In genomic region chr15:72708904-72709303, GRCh38 we compare ENCODE assay signal across 6 cellular contexts. TPM values are rescaled to one million over a fixed set of nuclear protein-coding genes. Genes with fewer than 3 reads are reported as not detected.
"Had no signal": no experiment of that assay in that cellular context is flagged by ENCODE, and none has a peak within 500 bp of the region (broad histone marks: within the 10 kb centered on the region; RNA-seq: fewer than 3 reads in every experiment).

No MANE protein-coding gene starts in this region.

RNA-seq across cellular contexts. Expression of gene HIGD2B, which starts 22.9 kb away (rescaled TPM):
- total RNA-seq: M059J, PC-9, Right ventricle myocardium inferior, RPMI7951, SJCRH30 had no signal

RNA-seq across cellular contexts. Expression of gene GOLGA6B, which starts 54.4 kb away (rescaled TPM):
- total RNA-seq: M059J, Right ventricle myocardium inferior, RPMI7951, SJCRH30, SK-MEL-5 had no signal
